Comparison of ENCODE assay signal across 8 cellular contexts in the genomic region with DNA sequence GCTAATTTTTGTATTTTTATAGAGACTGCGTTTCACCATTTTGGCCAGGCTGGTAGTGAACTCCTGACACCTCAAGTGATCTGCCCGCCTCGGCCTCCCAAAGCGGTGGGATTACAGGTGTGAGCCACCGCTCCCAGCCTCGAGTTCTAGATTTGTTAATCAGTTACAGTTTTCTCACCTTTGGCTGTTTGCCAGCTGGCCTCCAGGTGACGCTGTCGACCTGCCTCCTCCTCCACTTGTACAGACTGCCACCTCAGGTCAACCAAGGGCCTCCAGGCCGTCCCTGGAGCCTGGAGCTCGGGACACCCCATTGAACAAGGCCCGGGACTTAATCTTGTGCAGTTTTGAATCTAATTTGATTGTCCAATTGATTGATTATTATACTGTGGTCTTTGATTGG. TPM values are rescaled to one million over a fixed set of nuclear protein-coding genes. Genes with fewer than 3 reads are reported as not detected.
DNase-seq lines count a peak whose midpoint lies in the region; ATAC-seq and TF ChIP-seq lines count a peak whose summit lies in the region.

No MANE protein-coding gene starts in this region.

- DNase-seq in GM13976 (ENCODE audit: low spot score) (peak; percentile 78), RPMI8226 (peak; percentile 92), chondrocyte (ENCODE audit: low spot score) (no peak), NCI-H446 treated with DMSO at 0.1 percent for 48 hours (lab: John Stamatoyannopoulos, UW) (no peak), amniotic stem cell (lab: John Stamatoyannopoulos, UW) (no peak), dorsolateral prefrontal cortex (no peak)
- DNase-seq in stimulated activated CD4-positive, alpha-beta T cell treated with anti-CD3 and anti-CD28 coated beads, Interleukin-12 subunit alpha, Interleukin-12 subunit beta, amount 100 ng/mL, for 48 hours (ENCODE audit: low read depth in 2 of 3, low spot score in 1 of 3) = peak in 2 of 3 donors; percentile 44 to 46

- no peak for ATAC-seq in HG02623 (IDR thresholded peaks at IDR 0.05; ENCODE audit: unreplicated experiment)

- H3K27ac ChIP-seq in dorsolateral prefrontal cortex = no peak overlapping the region

- TF ChIP-seq CTCF in GM13976 (IDR thresholded peaks at IDR 0.05; ENCODE audit: borderline replicate concordance, control extremely low read depth, extremely low read depth, insufficient read depth, missing control alignments) = peak; percentile 71
- peak; percentile 20 for TF ChIP-seq CTCF in chondrocyte (IDR thresholded peaks at IDR 0.05)
- no peak for TF ChIP-seq CTCF in dorsolateral prefrontal cortex (IDR thresholded peaks at IDR 0.05 in 54 of 56, conservative IDR thresholded peaks at IDR 0.05 in 2 of 56; ENCODE audit: low read depth in 1 of 56, partially characterized antibody in 56 of 56)

- H3K4me3 ChIP-seq in dorsolateral prefrontal cortex = no peak overlapping the region

- H3K4me1 Mint-ChIP-seq in chondrocyte (ENCODE audit: low read depth) = no peaks in the 10 kb centered on the region

- in situ Hi-C loops in GM13976 (cut with MboI; ENCODE audit: low sequenced_read_pairs, unreplicated experiment) = no loop called here

- H3K27me3 Mint-ChIP-seq in chondrocyte (ENCODE audit: low read depth) = no peaks in the 10 kb centered on the region

- no peaks in the 10 kb centered on the region for H3K36me3 Mint-ChIP-seq in chondrocyte (ENCODE audit: low read depth)

- H3K4me3 Mint-ChIP-seq in chondrocyte (ENCODE audit: unreplicated experiment) = no peak overlapping the region

- H3K27me3 ChIP-seq in dorsolateral prefrontal cortex = no peaks in the 10 kb centered on the region

- no peaks in the 10 kb centered on the region for H3K9me3 Mint-ChIP-seq in chondrocyte (ENCODE audit: low read depth)

- H3K27ac Mint-ChIP-seq in chondrocyte (ENCODE audit: unreplicated experiment) = no peak overlapping the region

- intact Hi-C loops in dorsolateral prefrontal cortex (cut with DNase I) = no loop called here

RNA-seq across cellular contexts. Expression of gene IER2, which starts 45.5 kb away (rescaled TPM):
- total RNA-seq in chondrocyte = 38.4 to 67.1 TPM (median 58.5 TPM) in 3 replicates
- total RNA-seq in dorsolateral prefrontal cortex = 10 to 100 TPM; 15.7 to 43.8 (median 25.6) TPM

RNA-seq across cellular contexts. Expression of gene STX10, which starts 45.5 kb away (rescaled TPM):
- 42.9 to 53.0 TPM (median 45.6 TPM) in 3 replicates for total RNA-seq in chondrocyte
- 10 to 100 TPM; 21.7 to 50.2 (median 33.8) TPM for total RNA-seq in dorsolateral prefrontal cortex

Comparison
In these comparisons a context has a peak if more than half of its experiments do, and no peak if none do; other contexts are left out.
1. DNase-seq: peak in GM13976 (single experiment), RPMI8226 (single experiment) and stimulated activated CD4-positive, alpha-beta T cell treated with anti-CD3 and anti-CD28 coated beads, Interleukin-12 subunit alpha, Interleukin-12 subunit beta, amount 100 ng/mL, for 48 hours (2 of 3); none in chondrocyte (single experiment), NCI-H446 treated with DMSO at 0.1 percent for 48 hours (single experiment), amniotic stem cell (single experiment) and dorsolateral prefrontal cortex (0 of 10).
2. CTCF ChIP-seq: peak in GM13976 (single experiment) and chondrocyte (single experiment); none in dorsolateral prefrontal cortex (0 of 56).